In the genomic region with DNA sequence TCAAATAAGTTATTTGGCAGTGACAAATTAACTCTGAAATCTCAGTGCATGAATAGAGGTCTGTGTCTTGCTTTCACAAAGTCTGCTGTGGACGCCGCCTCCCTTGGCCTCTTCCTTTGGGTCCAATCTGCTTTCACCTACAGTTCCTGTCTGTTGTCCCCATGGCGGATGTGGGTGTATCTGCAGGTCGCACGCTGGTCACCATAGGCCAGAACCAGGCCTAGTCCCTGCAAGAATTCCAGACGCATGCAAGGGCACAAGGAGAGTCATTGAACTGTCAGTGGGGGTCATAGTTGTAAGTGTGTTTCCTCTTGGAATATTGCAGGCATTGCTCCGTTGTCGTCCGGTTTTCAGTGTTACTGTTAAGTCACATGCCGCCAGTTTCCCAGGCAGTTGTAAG, we compare ENCODE assay signal across 17 cellular contexts. TPM values are rescaled to one million over a fixed set of nuclear protein-coding genes. Genes with fewer than 3 reads are reported as not detected.
DNase-seq lines count a peak whose midpoint lies in the region; ATAC-seq and TF ChIP-seq lines count a peak whose summit lies in the region.
"Had no signal": no experiment of that assay in that cellular context is flagged by ENCODE, and none has a peak within 500 bp of the region (broad histone marks: within the 10 kb centered on the region; RNA-seq: fewer than 3 reads in every experiment).

No MANE protein-coding gene starts in this region.

- TF ChIP-seq CTCF in endothelial cell (IDR thresholded peaks at IDR 0.05; ENCODE audit: unreplicated experiment): no peak

- H3K36me3 ChIP-seq in mesendoderm (ENCODE audit: control insufficient read depth, insufficient read depth, low read length): no peaks in the 10 kb centered on the region
- H3K36me3 ChIP-seq in naive thymus-derived CD4-positive, alpha-beta T cell (ENCODE audit: control insufficient read depth in 2 of 3, insufficient read depth in 3 of 3, low read length in 3 of 3): no peaks in the 10 kb centered on the region
- H3K36me3 ChIP-seq: esophagus squamous epithelium, prostate gland, WERI-Rb-1 had no signal

- intact Hi-C loops in naive thymus-derived CD4-positive, alpha-beta T cell (cut with micrococcal nuclease): no loop called here

- no peak overlapping the region for H3K4me3 ChIP-seq in mesendoderm (ENCODE audit: low read length)
- no peak overlapping the region for H3K4me3 ChIP-seq in naive thymus-derived CD4-positive, alpha-beta T cell (ENCODE audit: low read length)
- H3K4me3 ChIP-seq: esophagus squamous epithelium, prostate gland had no signal

- no peaks in the 10 kb centered on the region for H3K36me3 Mint-ChIP-seq in endothelial cell (ENCODE audit: low read depth, unreplicated experiment)
- no peaks in the 10 kb centered on the region for H3K36me3 Mint-ChIP-seq in naive thymus-derived CD4-positive, alpha-beta T cell
- H3K36me3 Mint-ChIP-seq: activated naive CD4-positive, alpha-beta T cell treated with anti-CD3 and anti-CD28 coated beads, Interleukin-2, amount 50 U/mL, for 24 hours; mesothelial cell of epicardium had no signal

- WGBS in mesendoderm (ENCODE audit: extremely low coverage, insufficient coverage, low lambda C conversion rate): no CpG with 5 or more reads among the region's 10 CpGs

- no peak overlapping the region for H3K18ac ChIP-seq in mesendoderm (ENCODE audit: low read length)

- no peaks in the 10 kb centered on the region for H3K27me3 Mint-ChIP-seq in endothelial cell (ENCODE audit: unreplicated experiment)
- peaks cover 3 to 28% (median 15%) of the 10 kb centered on the region in 5 donors for H3K27me3 Mint-ChIP-seq in naive thymus-derived CD4-positive, alpha-beta T cell

- H3K79me1 ChIP-seq in mesendoderm (ENCODE audit: low read length): peaks cover 16% of the 10 kb centered on the region

- no peaks in the 10 kb centered on the region for H3K27me3 ChIP-seq in mesendoderm (ENCODE audit: insufficient read depth, low read length, poor library complexity)
- H3K27me3 ChIP-seq in naive thymus-derived CD4-positive, alpha-beta T cell (ENCODE audit: control insufficient read depth in 2 of 2, insufficient read depth in 2 of 2, low read length in 2 of 2): no peaks in the 10 kb centered on the region
- H3K27me3 ChIP-seq: esophagus squamous epithelium had no signal

- no peak overlapping the region for H3K4me2 ChIP-seq in mesendoderm (ENCODE audit: low read length)
- H3K4me2 ChIP-seq: KMS-11 had no signal

- no peak overlapping the region for H3K27ac ChIP-seq in mesendoderm (ENCODE audit: low read depth, low read length)
- H3K27ac ChIP-seq in naive thymus-derived CD4-positive, alpha-beta T cell (ENCODE audit: low read depth, low read length): no peak overlapping the region
- H3K27ac ChIP-seq: esophagus squamous epithelium, KMS-11, prostate gland, WERI-Rb-1 had no signal

- H3K4ac ChIP-seq in mesendoderm (ENCODE audit: low read depth, low read length): no peak overlapping the region

- peaks cover 73% of the 10 kb centered on the region for H3K79me2 ChIP-seq in mesendoderm (ENCODE audit: control insufficient read depth, insufficient read depth, low read length)

- ATAC-seq in GM21786 (IDR thresholded peaks at IDR 0.05; ENCODE audit: unreplicated experiment) (no peak), HG02610 (IDR thresholded peaks at IDR 0.05; ENCODE audit: unreplicated experiment) (no peak)
- ATAC-seq in naive thymus-derived CD4-positive, alpha-beta T cell: no peak

- DNase-seq in CMK (ENCODE audit: low read depth) (peak; percentile 45), SK-MEL-5 (ENCODE audit: low read depth, low spot score) (peak; percentile 64), endothelial cell (ENCODE audit: low spot score) (no peak), mesendoderm (peak; percentile 19), GM03348 (ENCODE audit: low spot score) (no peak)
- no peak for DNase-seq in naive thymus-derived CD4-positive, alpha-beta T cell
- DNase-seq: central memory CD4-positive, alpha-beta T cell; DMS53; esophagus squamous epithelium; NCI-H774; WERI-Rb-1 had no signal

- POLR2A ChIA-PET in naive thymus-derived CD4-positive, alpha-beta T cell (lab: Charles Lee): no interaction called here

- H3K27ac Mint-ChIP-seq in endothelial cell (ENCODE audit: unreplicated experiment): no peak overlapping the region
- H3K27ac Mint-ChIP-seq in naive thymus-derived CD4-positive, alpha-beta T cell: no peak overlapping the region
- H3K27ac Mint-ChIP-seq: activated naive CD4-positive, alpha-beta T cell treated with anti-CD3 and anti-CD28 coated beads, Interleukin-2, amount 50 U/mL, for 24 hours; mesothelial cell of epicardium had no signal

- no peak overlapping the region for H4K5ac ChIP-seq in mesendoderm (ENCODE audit: low read length)

- in situ Hi-C loops in SK-MEL-5 (cut with HindIII; ENCODE audit: low pct_unique_long_range_greater_than_20kb, low sequenced_read_pairs): no loop called here

- peak overlapping the region; percentile 34 for H3K4me3 Mint-ChIP-seq in endothelial cell (ENCODE audit: unreplicated experiment)
- H3K4me3 Mint-ChIP-seq in naive thymus-derived CD4-positive, alpha-beta T cell: no peak overlapping the region
- H3K4me3 Mint-ChIP-seq: activated naive CD4-positive, alpha-beta T cell treated with anti-CD3 and anti-CD28 coated beads, Interleukin-2, amount 50 U/mL, for 24 hours; mesothelial cell of epicardium had no signal

- H3K56ac ChIP-seq in mesendoderm (ENCODE audit: low read length): peak overlapping the region; percentile 34

- H2BK120ac ChIP-seq in mesendoderm (ENCODE audit: low read depth, low read length): no peak overlapping the region

- no peaks in the 10 kb centered on the region for H3K9me3 ChIP-seq in naive thymus-derived CD4-positive, alpha-beta T cell (ENCODE audit: control insufficient read depth in 2 of 3, low read length in 3 of 3)
- H3K9me3 ChIP-seq: esophagus squamous epithelium, prostate gland had no signal

- no peak overlapping the region for H2BK5ac ChIP-seq in mesendoderm (ENCODE audit: low read length)

- no peak overlapping the region for H2BK15ac ChIP-seq in mesendoderm (replicated peaks; ENCODE audit: low read depth)

- H3K4me1 ChIP-seq in mesendoderm (ENCODE audit: control insufficient read depth, low read depth, low read length): peaks cover 8% of the 10 kb centered on the region
- H3K4me1 ChIP-seq in naive thymus-derived CD4-positive, alpha-beta T cell (ENCODE audit: control insufficient read depth in 2 of 2, insufficient read depth in 2 of 2, low read length in 2 of 2): no peaks in the 10 kb centered on the region

- CTCF ChIA-PET in naive thymus-derived CD4-positive, alpha-beta T cell (lab: Charles Lee): no interaction called here

- H3K23ac ChIP-seq in mesendoderm (ENCODE audit: low read length): peak overlapping the region; percentile 37

- H2AK5ac ChIP-seq in mesendoderm (ENCODE audit: low read length): no peak overlapping the region

- H3K9ac ChIP-seq in mesendoderm (ENCODE audit: low read length): no peak overlapping the region
- H3K9ac ChIP-seq: KMS-11 had no signal

- H3K9me3 Mint-ChIP-seq in endothelial cell (ENCODE audit: unreplicated experiment): no peaks in the 10 kb centered on the region
- H3K9me3 Mint-ChIP-seq in naive thymus-derived CD4-positive, alpha-beta T cell: peaks cover 0 to 2% (median 0%) of the 10 kb centered on the region in 11 donors
- H3K9me3 Mint-ChIP-seq: activated naive CD4-positive, alpha-beta T cell treated with anti-CD3 and anti-CD28 coated beads, Interleukin-2, amount 50 U/mL, for 24 hours; mesothelial cell of epicardium had no signal

- H3K4me1 Mint-ChIP-seq in endothelial cell (ENCODE audit: unreplicated experiment): peaks cover 33% of the 10 kb centered on the region
- H3K4me1 Mint-ChIP-seq in naive thymus-derived CD4-positive, alpha-beta T cell: peaks cover 0 to 17% (median 10%) of the 10 kb centered on the region in 7 donors
- H3K4me1 Mint-ChIP-seq: activated naive CD4-positive, alpha-beta T cell treated with anti-CD3 and anti-CD28 coated beads, Interleukin-2, amount 50 U/mL, for 24 hours had no signal

- H4K8ac ChIP-seq in mesendoderm (ENCODE audit: low read depth, low read length): no peak overlapping the region

RNA-seq across cellular contexts. Expression of a gene that starts 7.4 kb away (rescaled TPM):
- total RNA-seq in SK-MEL-5 (2014; rRNA removed; shearing (Covaris generic)): 29.6 and 33.3 TPM in 2 replicates
- 18.8 and 19.5 TPM in 2 replicates for polyA plus RNA-seq in SK-MEL-5 (2015; cell fraction: cytosol; rRNA removed)
- 24.6 and 30.7 TPM in 2 replicates for polyA plus RNA-seq in SK-MEL-5 (2015; cell fraction: nucleus; rRNA removed)
- 23.7 TPM for total RNA-seq in endothelial cell (ENCODE audit: unreplicated experiment)
- polyA plus RNA-seq in mesendoderm (2013, experiment 1 of 2): 20.5 TPM
- polyA plus RNA-seq in mesendoderm (2013, experiment 2 of 2): 21.0 TPM
- 1 to 10 TPM; 1.8 to 4.6 (median 4.2) TPM for total RNA-seq in naive thymus-derived CD4-positive, alpha-beta T cell
- polyA plus RNA-seq in naive thymus-derived CD4-positive, alpha-beta T cell: 1 to 10 TPM in 1 of 2 donors, under 1 TPM in 1; 0.52 to 1.4 TPM

Comparison
In these comparisons a context has a peak if more than half of its experiments do, and no peak if none do; other contexts are left out.
1. DNase-seq: peak in CMK (single experiment), SK-MEL-5 (single experiment) and mesendoderm (single experiment); none in endothelial cell (single experiment), GM03348 (single experiment) and naive thymus-derived CD4-positive, alpha-beta T cell (0 of 9).